Comparison of ENCODE assay signal across 8 cellular contexts in the genomic region with DNA sequence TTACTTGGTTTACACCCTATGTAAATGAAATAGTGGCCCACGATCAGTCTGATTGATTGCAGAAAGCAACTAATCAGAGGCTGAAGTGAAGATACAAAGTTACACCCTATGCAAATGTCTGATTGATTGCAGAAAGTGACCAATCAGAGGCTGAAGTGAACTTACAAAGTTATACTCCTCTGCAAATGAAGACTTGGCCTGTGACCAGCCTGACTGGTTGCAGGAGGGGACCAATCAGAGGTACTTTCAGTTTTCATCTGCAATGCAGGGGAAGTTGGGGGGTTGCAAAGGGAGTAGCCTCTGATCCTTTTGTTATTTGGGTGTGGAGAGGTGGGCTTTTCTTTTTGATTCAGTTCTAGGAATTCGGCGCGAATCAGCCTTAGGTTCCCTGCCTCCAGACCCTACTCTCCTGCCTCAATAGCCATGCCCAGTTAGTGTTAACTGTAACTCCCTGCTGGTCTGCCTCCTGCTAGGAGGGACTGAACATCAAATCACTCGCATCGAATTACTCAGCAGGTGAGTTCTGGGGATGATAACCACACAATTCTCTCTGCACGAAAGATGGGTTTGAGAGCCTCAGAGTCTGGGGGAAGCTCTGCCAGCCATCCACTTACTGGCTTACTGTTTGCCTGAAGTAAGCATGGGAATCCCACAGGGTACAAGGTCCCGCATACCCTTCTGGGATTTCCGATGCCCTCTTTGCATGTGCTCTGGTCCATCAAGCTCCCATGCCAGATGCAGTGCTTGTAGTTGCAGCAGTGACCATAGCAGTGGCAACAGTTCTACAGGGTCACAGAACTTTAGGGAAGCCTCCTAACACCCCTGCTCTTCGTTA. TPM values are rescaled to one million over a fixed set of nuclear protein-coding genes. Genes with fewer than 3 reads are reported as not detected.
DNase-seq lines count a peak whose midpoint lies in the region; ATAC-seq and TF ChIP-seq lines count a peak whose summit lies in the region.

No MANE protein-coding gene starts in this region.

- peak; percentile 74 for ATAC-seq in T-helper 17 cell
- ATAC-seq in stimulated activated effector memory CD8-positive, alpha-beta T cell treated with anti-CD3 and anti-CD28 coated beads, Interleukin-12 subunit alpha, Interleukin-12 subunit beta, amount 100 ng/mL, for 72 hours, result peak; percentile 76

- H3K27me3 Mint-ChIP-seq in T-helper 17 cell, result no peaks in the 10 kb centered on the region

- H3K36me3 Mint-ChIP-seq in T-helper 17 cell (ENCODE audit: low read depth), result no peaks in the 10 kb centered on the region
- no peaks in the 10 kb centered on the region for H3K36me3 Mint-ChIP-seq in stimulated activated effector memory CD8-positive, alpha-beta T cell treated with anti-CD3 and anti-CD28 coated beads, Interleukin-12 subunit alpha, Interleukin-12 subunit beta, amount 100 ng/mL, for 72 hours

- no peak for TF ChIP-seq CTCF in fibroblast of the aortic adventitia (IDR thresholded peaks at IDR 0.05; ENCODE audit: insufficient read depth, low read length)

- no peaks in the 10 kb centered on the region for H3K9me3 ChIP-seq in T-helper 17 cell (ENCODE audit: control insufficient read depth, low read length, poor library complexity, severe bottlenecking)

- peaks cover 14% of the 10 kb centered on the region for H3K4me1 Mint-ChIP-seq in T-helper 17 cell
- peaks cover 18% of the 10 kb centered on the region for H3K4me1 Mint-ChIP-seq in stimulated activated effector memory CD8-positive, alpha-beta T cell treated with anti-CD3 and anti-CD28 coated beads, Interleukin-12 subunit alpha, Interleukin-12 subunit beta, amount 100 ng/mL, for 72 hours

- H3K4me3 Mint-ChIP-seq in T-helper 17 cell, result peak overlapping the region; percentile 71
- peak overlapping the region; percentile 36 for H3K4me3 Mint-ChIP-seq in stimulated activated effector memory CD8-positive, alpha-beta T cell treated with anti-CD3 and anti-CD28 coated beads, Interleukin-12 subunit alpha, Interleukin-12 subunit beta, amount 100 ng/mL, for 72 hours

- no peaks in the 10 kb centered on the region for H3K9me3 Mint-ChIP-seq in stimulated activated effector memory CD8-positive, alpha-beta T cell treated with anti-CD3 and anti-CD28 coated beads, Interleukin-12 subunit alpha, Interleukin-12 subunit beta, amount 100 ng/mL, for 72 hours

- H3K4me3 ChIP-seq in fibroblast of the aortic adventitia (ENCODE audit: low read depth, low read length), result no peak overlapping the region

- DNase-seq in stimulated activated naive CD4-positive, alpha-beta T cell (lab: John Stamatoyannopoulos, UW), result peak in 5 of 6 experiments; percentile 18 to 65 (median 46)
- no peak for DNase-seq in stimulated activated naive CD4-positive, alpha-beta T cell treated with Interleukin-2 at 50 U/mL for 16 hours (lab: John Stamatoyannopoulos, UW)
- DNase-seq in T-helper 17 cell (no peak), fibroblast of the aortic adventitia (ENCODE audit: low read depth) (peak; percentile 67), NCI-H524 treated with DMSO at 0.1 percent for 48 hours (lab: John Stamatoyannopoulos, UW) (no peak), kidney glomerular epithelial cell (lab: John Stamatoyannopoulos, UW) (no peak), NCI-H2081 treated with DMSO at 0.1 percent for 48 hours (lab: John Stamatoyannopoulos, UW) (no peak)
- peak in 1 of 2 donors; percentile 57 for DNase-seq in stimulated activated effector memory CD8-positive, alpha-beta T cell treated with anti-CD3 and anti-CD28 coated beads, Interleukin-12 subunit alpha, Interleukin-12 subunit beta, amount 100 ng/mL, for 72 hours (ENCODE audit: low spot score in 2 of 2)

- no peak overlapping the region for H3K27ac Mint-ChIP-seq in T-helper 17 cell
- peak overlapping the region; percentile 4 for H3K27ac Mint-ChIP-seq in stimulated activated effector memory CD8-positive, alpha-beta T cell treated with anti-CD3 and anti-CD28 coated beads, Interleukin-12 subunit alpha, Interleukin-12 subunit beta, amount 100 ng/mL, for 72 hours

RNA-seq across cellular contexts. Expression of a gene that starts 7.5 kb away (rescaled TPM):
- total RNA-seq in T-helper 17 cell (under 1 TPM in 1 of 2 donors, not detected in 1; 0.22 TPM), fibroblast of the aortic adventitia (ENCODE audit: low replicate concordance) (not detected in 2 replicates)

RNA-seq across cellular contexts. Expression of a gene that starts 50.5 kb away (rescaled TPM):
- 10 to 100 TPM; 20.2 to 23.0 TPM for total RNA-seq in T-helper 17 cell
- 24.0 and 40.7 TPM in 2 replicates for total RNA-seq in fibroblast of the aortic adventitia (ENCODE audit: low replicate concordance)

RNA-seq across cellular contexts. Expression of a gene that starts 55.5 kb away (rescaled TPM):
- total RNA-seq in T-helper 17 cell (10 to 100 TPM; 11.8 to 17.1 TPM), fibroblast of the aortic adventitia (ENCODE audit: low replicate concordance) (37.1 and 47.0 TPM in 2 replicates)

Comparison
In these comparisons a context has a peak if more than half of its experiments do, and no peak if none do; other contexts are left out.
1. DNase-seq: peak in stimulated activated naive CD4-positive, alpha-beta T cell (5 of 6) and fibroblast of the aortic adventitia (single experiment); none in stimulated activated naive CD4-positive, alpha-beta T cell treated with Interleukin-2 at 50 U/mL for 16 hours (single experiment), T-helper 17 cell (0 of 3), NCI-H524 treated with DMSO at 0.1 percent for 48 hours (single experiment), kidney glomerular epithelial cell (single experiment) and NCI-H2081 treated with DMSO at 0.1 percent for 48 hours (single experiment).